In the genomic region with DNA sequence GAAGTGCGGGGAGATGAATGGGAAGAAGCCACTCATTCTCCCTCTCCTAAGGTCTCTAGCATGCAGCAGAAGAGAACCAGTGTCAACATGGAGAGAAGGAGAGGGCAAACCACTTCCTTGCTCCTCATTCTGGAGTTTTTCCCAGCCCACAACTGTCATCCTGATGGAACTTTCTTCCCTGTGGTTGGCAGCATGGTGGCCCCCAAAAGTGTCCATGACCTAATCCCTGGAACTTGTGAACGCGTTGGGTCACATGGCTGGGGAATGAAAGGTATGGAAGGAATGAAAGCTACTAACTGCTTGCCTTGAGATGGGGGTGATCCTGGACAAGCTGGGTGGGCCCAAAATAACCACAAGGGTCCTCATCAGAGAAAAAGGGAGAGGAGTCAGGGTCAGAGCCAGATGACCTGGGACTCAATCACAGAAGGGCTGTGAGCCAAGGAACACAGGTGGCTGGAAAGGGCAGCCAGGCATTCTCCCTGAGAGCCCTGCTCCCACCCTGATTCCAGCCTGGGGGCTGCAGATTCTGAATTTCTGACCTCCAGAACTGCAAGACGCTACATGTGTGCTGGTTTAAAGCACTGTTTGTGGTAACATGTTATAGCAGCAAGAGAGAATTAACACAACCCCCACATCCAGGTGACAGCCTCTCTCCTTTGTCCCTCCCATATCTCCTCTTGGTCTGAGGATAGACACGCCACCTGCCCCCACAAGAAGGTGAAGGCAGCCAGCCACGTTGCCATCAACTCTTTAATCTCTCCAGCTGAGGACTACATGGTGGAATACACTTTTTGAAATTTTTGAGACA, we compare ENCODE assay signal across 8 cellular contexts.
DNase-seq lines count a peak whose midpoint lies in the region; ATAC-seq and TF ChIP-seq lines count a peak whose summit lies in the region.

No MANE protein-coding gene starts in this region.

- no peaks in the 10 kb centered on the region for H3K36me3 ChIP-seq in muscle layer of colon (ENCODE audit: insufficient read depth, low read length)

- no peak for ATAC-seq in HG03135 (IDR thresholded peaks at IDR 0.05; ENCODE audit: unreplicated experiment)

- DNase-seq in ACHN (peak; percentile 78), HT1080 (ENCODE audit: low read depth) (peak; percentile 82), cardiac fibroblast (ENCODE audit: low read depth in 2 of 2) (peak; percentile 51 to 63), DMS 273 treated with DMSO at 0.1 percent for 48 hours (lab: John Stamatoyannopoulos, UW) (no peak), GM10266 (ENCODE audit: extremely low spot score) (no peak), SHP77 (lab: John Stamatoyannopoulos, UW) (no peak)

- H3K4me3 ChIP-seq in cardiac fibroblast (replicated peaks in 1 of 2; ENCODE audit: low read depth in 2 of 2, low read length in 2 of 2): peak overlapping the region in 1 of 2 donors; percentile 7
- peak overlapping the region in 1 of 2 donors; percentile 30 for H3K4me3 ChIP-seq in muscle layer of colon (ENCODE audit: low read depth in 1 of 2, low read length in 2 of 2)

- H3K9ac ChIP-seq in muscle layer of colon (ENCODE audit: low read length): peak overlapping the region; percentile 9

- in situ Hi-C loops in ACHN (cut with HindIII; ENCODE audit: low pct_ligation_motif_present, low pct_unique_long_range_greater_than_20kb, low sequenced_read_pairs): no loop called here

- no peaks in the 10 kb centered on the region for H3K27me3 ChIP-seq in muscle layer of colon (ENCODE audit: control insufficient read depth in 1 of 2, insufficient read depth in 2 of 2, low read length in 2 of 2)

- TF ChIP-seq CTCF in cardiac fibroblast (IDR thresholded peaks at IDR 0.05; ENCODE audit: low read depth, low read length) (no peak), GM10266 (IDR thresholded peaks at IDR 0.05; ENCODE audit: control insufficient read depth, insufficient read depth, low read depth, missing control alignments) (no peak)

- H3K4me1 ChIP-seq in muscle layer of colon (ENCODE audit: insufficient read depth, low read length): peaks cover 25% of the 10 kb centered on the region

- H3K27ac ChIP-seq in muscle layer of colon (ENCODE audit: low read depth, low read length): peak overlapping the region; percentile 62

- no peaks in the 10 kb centered on the region for H3K9me3 ChIP-seq in muscle layer of colon (ENCODE audit: low read length)

Comparison
In these comparisons a context has a peak if more than half of its experiments do, and no peak if none do; other contexts are left out.
1. DNase-seq: peak in ACHN (single experiment), HT1080 (single experiment) and cardiac fibroblast (2 of 2); none in DMS 273 treated with DMSO at 0.1 percent for 48 hours (single experiment), GM10266 (single experiment) and SHP77 (0 of 2).